Comparison of ENCODE assay signal across 12 cellular contexts in genomic region chr10:74917481-74918077, GRCh38.
DNase-seq lines count a peak whose midpoint lies in the region; FAIRE-seq and TF ChIP-seq lines count a peak whose summit lies in the region.
"Had no signal": no experiment of that assay in that cellular context is flagged by ENCODE, and none has a peak within 500 bp of the region (broad histone marks: within the 10 kb centered on the region; RNA-seq: fewer than 3 reads in every experiment).

No MANE protein-coding gene starts in this region.

- H3K4me1 Mint-ChIP-seq in mesothelial cell of epicardium: peaks cover 35% of the 10 kb centered on the region

- no peaks in the 10 kb centered on the region for H3K27me3 Mint-ChIP-seq in mesothelial cell of epicardium (ENCODE audit: low read depth)

- H3F3A ChIP-seq in PC-9 (ENCODE audit: insufficient read depth, low read depth): peaks cover 43% of the 10 kb centered on the region

- no peak for TF ChIP-seq EP300 in ovary (IDR thresholded peaks at IDR 0.05)

- peaks cover 7% of the 10 kb centered on the region for H3K9me3 Mint-ChIP-seq in mesothelial cell of epicardium

- POLR2A ChIA-PET in PC-9 (lab: Charles Lee; ENCODE audit: unreplicated experiment): interaction anchor here (0.6 kb wide), 1 partner anchor 358 kb away, joined by 3 read pairs; no protein-coding TSS in a partner anchor

- H3K4me1 ChIP-seq in PC-9 (replicated peaks; ENCODE audit: insufficient read depth) (peaks cover 61% of the 10 kb centered on the region), kidney (ENCODE audit: control insufficient read depth in 1 of 2, insufficient read depth in 1 of 2, low read depth in 1 of 2, low read length in 2 of 2) (no peaks in the 10 kb centered on the region), ovary (ENCODE audit: insufficient read depth) (peaks cover 10% of the 10 kb centered on the region)

- DNase-seq in GM04503 (ENCODE audit: low read depth) (peak; percentile 47), PC-9 (peak; percentile 36 to 94), epithelial cell of prostate (ENCODE audit: low read depth, low spot score) (peak; percentile 85), mesothelial cell of epicardium (ENCODE audit: low spot score in 2 of 2, unreplicated experiment in 2 of 2) (no peak), kidney (no peak), ovary (no peak), DMS153 treated with DMSO at 0.1 percent for 48 hours (lab: John Stamatoyannopoulos, UW; ENCODE audit: unreplicated experiment) (no peak), hippocampal formation (lab: John Stamatoyannopoulos, UW) (no peak)
- DNase-seq: activated T-cell treated with anti-CD3 and anti-CD28 coated beads for 4 hours, DMS153, left cardiac atrium, NCI-H2227 treated with DMSO at 0.1 percent for 48 hours had no signal

- peaks cover 17% of the 10 kb centered on the region for H3K36me3 Mint-ChIP-seq in mesothelial cell of epicardium

- no peak overlapping the region for H3K4me3 Mint-ChIP-seq in mesothelial cell of epicardium

- no TSS peak for BruUV-seq in PC-9 (replicated peaks; lab: Mats Ljungman, UMichigan)

- peak overlapping the region; percentile 17 for H3K4me2 ChIP-seq in PC-9

- H3K9me3 ChIP-seq in PC-9 (ENCODE audit: insufficient read depth, low read depth): no peaks in the 10 kb centered on the region
- H3K9me3 ChIP-seq in kidney (ENCODE audit: control insufficient read depth in 1 of 2, low read length in 2 of 2): no peaks in the 10 kb centered on the region
- H3K9me3 ChIP-seq in ovary: no peaks in the 10 kb centered on the region

- H3K9ac ChIP-seq in kidney (ENCODE audit: low read length in 2 of 2): no peak overlapping the region

- peak overlapping the region; percentile 60 for H3K27ac ChIP-seq in PC-9
- H3K27ac ChIP-seq in epithelial cell of prostate: peak overlapping the region; percentile 47
- H3K27ac ChIP-seq in kidney (ENCODE audit: low read depth in 2 of 2, low read length in 2 of 2): no peak overlapping the region
- H3K27ac ChIP-seq in ovary: no peak overlapping the region

- no peak overlapping the region for H2AFZ ChIP-seq in PC-9

- no peaks in the 10 kb centered on the region for H4K20me1 ChIP-seq in PC-9 (ENCODE audit: insufficient read depth)

- intact Hi-C loops in PC-9 (cut with micrococcal nuclease; ENCODE audit: unreplicated experiment) (no loop called here), kidney (cut with DNase I) (no loop called here), ovary (cut with DNase I) (no loop called here)

- no peaks in the 10 kb centered on the region for H3K27me3 ChIP-seq in PC-9 (ENCODE audit: insufficient read depth, low read depth)
- H3K27me3 ChIP-seq in ovary: no peaks in the 10 kb centered on the region

- TF ChIP-seq POLR2A in ovary (IDR thresholded peaks at IDR 0.05): no peak

- no peaks in the 10 kb centered on the region for H3K36me3 ChIP-seq in PC-9 (ENCODE audit: low read depth)
- H3K36me3 ChIP-seq in kidney (ENCODE audit: control insufficient read depth in 1 of 2, insufficient read depth in 2 of 2, low read length in 2 of 2): no peaks in the 10 kb centered on the region
- no peaks in the 10 kb centered on the region for H3K36me3 ChIP-seq in ovary

- no peak for FAIRE-seq in kidney (lab: Jason Lieb, UNC)

- H3K79me2 ChIP-seq in PC-9 (ENCODE audit: low read depth): peaks cover 55% of the 10 kb centered on the region

- H3K27ac Mint-ChIP-seq in mesothelial cell of epicardium: peak overlapping the region; percentile 85

- TF ChIP-seq CTCF in PC-9 (conservative IDR thresholded peaks at IDR 0.05) (no peak), mesothelial cell of epicardium (IDR thresholded peaks at IDR 0.05; ENCODE audit: unreplicated experiment) (no peak), kidney (IDR thresholded peaks at IDR 0.05; ENCODE audit: borderline replicate concordance, extremely low read depth, insufficient read depth) (no peak), ovary (IDR thresholded peaks at IDR 0.05) (no peak)

- CTCF ChIA-PET in PC-9 (lab: Charles Lee): no interaction called here

- H3K9me2 ChIP-seq in PC-9 (ENCODE audit: insufficient read depth): no peaks in the 10 kb centered on the region

- H3K4me3 ChIP-seq in PC-9 (no peak overlapping the region), kidney (ENCODE audit: low read length in 2 of 2) (no peak overlapping the region), ovary (no peak overlapping the region)

Comparison
In these comparisons a context has a peak if more than half of its experiments do, and no peak if none do; other contexts are left out.
1. DNase-seq: peak in GM04503 (single experiment), PC-9 (2 of 2) and epithelial cell of prostate (single experiment); none in mesothelial cell of epicardium (0 of 2), kidney (single experiment), ovary (0 of 5), DMS153 treated with DMSO at 0.1 percent for 48 hours (single experiment) and hippocampal formation (0 of 2).
2. H3K27ac ChIP-seq: peak in PC-9 (single experiment) and epithelial cell of prostate (single experiment); none in kidney (0 of 2) and ovary (0 of 2).